Comparison of ENCODE assay signal across 9 cellular contexts in genomic region chr2:57908736-57909161, GRCh38.
DNase-seq lines count a peak whose midpoint lies in the region; ATAC-seq lines count a peak whose summit lies in the region.
"Had no signal": no experiment of that assay in that cellular context is flagged by ENCODE, and none has a peak within 500 bp of the region (broad histone marks: within the 10 kb centered on the region; RNA-seq: fewer than 3 reads in every experiment).

No MANE protein-coding gene starts in this region.

- ATAC-seq in GM18870 (IDR thresholded peaks at IDR 0.05; ENCODE audit: unreplicated experiment): peak; percentile 86
- ATAC-seq in GM21528 (IDR thresholded peaks at IDR 0.05; ENCODE audit: low FRiP score, unreplicated experiment): peak; percentile 86
- ATAC-seq in HG03432 (IDR thresholded peaks at IDR 0.05; ENCODE audit: unreplicated experiment): peak; percentile 85
- ATAC-seq in memory B cell (ENCODE audit: low read depth): peak; percentile 89

- peaks cover 12% of the 10 kb centered on the region for H3K36me3 Mint-ChIP-seq in memory B cell

- peak overlapping the region; percentile 97 for H3K27ac Mint-ChIP-seq in memory B cell

- H3K27me3 Mint-ChIP-seq in memory B cell: no peaks in the 10 kb centered on the region

- no peak overlapping the region for H3K4me3 Mint-ChIP-seq in memory B cell

- DNase-seq in memory B cell (ENCODE audit: low spot score in 2 of 2) (peak in 1 of 2 donors; percentile 36), iPS-NIHi7 (ENCODE audit: extremely low spot score) (no peak), NCI-H1092 treated with DMSO at 0.1 percent for 48 hours (lab: John Stamatoyannopoulos, UW) (no peak), NCI-H446 treated with DMSO at 0.1 percent for 48 hours (lab: John Stamatoyannopoulos, UW) (no peak)
- DNase-seq: NCI-H1417, T1000 had no signal

- peaks cover 16% of the 10 kb centered on the region for H3K4me1 Mint-ChIP-seq in memory B cell

- peaks cover 6% of the 10 kb centered on the region for H3K9me3 Mint-ChIP-seq in memory B cell
